Comparison of ENCODE assay signal across 8 cellular contexts in genomic region chr13:110916671-110917142, GRCh38. TPM values are rescaled to one million over a fixed set of nuclear protein-coding genes. Genes with fewer than 3 reads are reported as not detected.
DNase-seq lines count a peak whose midpoint lies in the region; ATAC-seq and TF ChIP-seq lines count a peak whose summit lies in the region.

No MANE protein-coding gene starts in this region.

- no peak for ATAC-seq in GM21723 (IDR thresholded peaks at IDR 0.05; ENCODE audit: unreplicated experiment)
- no peak for ATAC-seq in GM21423 (IDR thresholded peaks at IDR 0.05; ENCODE audit: unreplicated experiment)

- peak in 1 of 2 donors; percentile 62 for DNase-seq in breast epithelium (ENCODE audit: low spot score in 2 of 2)
- no peak for DNase-seq in MCF 10A (ENCODE audit: unreplicated experiment)
- DNase-seq in adipocyte (ENCODE audit: low read depth): peak; percentile 85
- DNase-seq in kidney glomerular epithelial cell (lab: John Stamatoyannopoulos, UW): peak; percentile 57
- no peak for DNase-seq in type B pancreatic cell (ENCODE audit: extremely low spot score, unreplicated experiment)
- DNase-seq in RKO (ENCODE audit: low spot score): no peak

- H3K4me3 Mint-ChIP-seq in MCF 10A (ENCODE audit: unreplicated experiment) (no peak overlapping the region), type B pancreatic cell (peak overlapping the region; percentile 75)

- H3K27me3 ChIP-seq in breast epithelium (no peaks in the 10 kb centered on the region), adipocyte (replicated peaks; ENCODE audit: control insufficient read depth, insufficient read depth, low read length) (peaks cover 3% of the 10 kb centered on the region)

- H3K27ac ChIP-seq in breast epithelium: peak overlapping the region; percentile 96 to 98

- no peaks in the 10 kb centered on the region for H3K9me3 Mint-ChIP-seq in MCF 10A (ENCODE audit: unreplicated experiment)
- H3K9me3 Mint-ChIP-seq in type B pancreatic cell: no peaks in the 10 kb centered on the region

- H3K9ac ChIP-seq in adipocyte (ENCODE audit: low read length): peak overlapping the region; percentile 96

- peaks cover 5 to 10% of the 10 kb centered on the region in 2 donors for H3K4me1 ChIP-seq in breast epithelium
- peaks cover 34% of the 10 kb centered on the region for H3K4me1 ChIP-seq in adipocyte (ENCODE audit: control insufficient read depth, insufficient read depth, low read length)

- CTCF ChIA-PET in MCF 10A (lab: Yijun Ruan, JAX): interaction anchor here (0.6 kb wide), 1 partner anchor 27 kb away, joined by 3 read pairs; no protein-coding TSS in a partner anchor

- intact Hi-C loops in breast epithelium (cut with DNase I; ENCODE audit: low total_unique reads) (no loop called here), MCF 10A (cut with micrococcal nuclease) (loop anchor here (5.0 to 10.0 kb wide), 3 partner anchors 51 to 322 kb away; no protein-coding TSS in a partner anchor)

- H3K4me1 Mint-ChIP-seq in MCF 10A (ENCODE audit: insufficient read depth, unreplicated experiment) (peaks cover 15% of the 10 kb centered on the region), type B pancreatic cell (ENCODE audit: unreplicated experiment) (peaks cover 26% of the 10 kb centered on the region)

- TF ChIP-seq CTCF in breast epithelium (IDR thresholded peaks at IDR 0.05): no peak
- no peak for TF ChIP-seq CTCF in MCF 10A (IDR thresholded peaks at IDR 0.05; ENCODE audit: unreplicated experiment)
- TF ChIP-seq CTCF in type B pancreatic cell (conservative IDR thresholded peaks at IDR 0.05): no peak

- POLR2A ChIA-PET in MCF 10A (lab: Yijun Ruan, JAX): interaction anchor here (1.1 kb wide), 1 partner anchor 200 kb away, joined by 3 read pairs; no protein-coding TSS in a partner anchor

- H3K27me3 Mint-ChIP-seq in MCF 10A (ENCODE audit: insufficient read depth, unreplicated experiment) (peaks cover 3% of the 10 kb centered on the region), type B pancreatic cell (peaks cover 4% of the 10 kb centered on the region)

- no peak for TF ChIP-seq POLR2A in breast epithelium (IDR thresholded peaks at IDR 0.05)

- H3K27ac Mint-ChIP-seq in MCF 10A (ENCODE audit: low read depth, unreplicated experiment) (no peak overlapping the region), type B pancreatic cell (peak overlapping the region; percentile 75)

- H3K9me3 ChIP-seq in breast epithelium (no peaks in the 10 kb centered on the region), adipocyte (ENCODE audit: control insufficient read depth, low read length) (no peaks in the 10 kb centered on the region)

- H3K36me3 Mint-ChIP-seq in MCF 10A (ENCODE audit: insufficient read depth, unreplicated experiment): no peaks in the 10 kb centered on the region
- H3K36me3 Mint-ChIP-seq in type B pancreatic cell: peaks cover 3% of the 10 kb centered on the region

- H3K4me3 ChIP-seq in breast epithelium (no peak overlapping the region), adipocyte (ENCODE audit: low read length) (peak overlapping the region; percentile 93)

- H3K36me3 ChIP-seq in breast epithelium (no peaks in the 10 kb centered on the region), adipocyte (ENCODE audit: control insufficient read depth, insufficient read depth, low read length, severe bottlenecking) (no peaks in the 10 kb centered on the region)

- no TSS peak for BruUV-seq in MCF 10A (replicated peaks; lab: Mats Ljungman, UMichigan)

RNA-seq across cellular contexts. Expression of gene ANKRD10, which starts 1.8 kb away (rescaled TPM):
- 100 to 1,000 TPM; 133 to 206 (median 193) TPM for total RNA-seq in breast epithelium
- 61.7 and 76.0 TPM in 2 replicates for total RNA-seq in MCF 10A (2022)
- total RNA-seq in type B pancreatic cell (ENCODE audit: low replicate concordance): 87.9 and 142 TPM in 2 replicates

Comparison
In these comparisons a context has a peak if more than half of its experiments do, and no peak if none do; other contexts are left out.
1. DNase-seq: peak in adipocyte (single experiment) and kidney glomerular epithelial cell (single experiment); none in MCF 10A (single experiment), type B pancreatic cell (single experiment) and RKO (single experiment).